22 cellular contexts compared by ENCODE assay signal in the genomic region with DNA sequence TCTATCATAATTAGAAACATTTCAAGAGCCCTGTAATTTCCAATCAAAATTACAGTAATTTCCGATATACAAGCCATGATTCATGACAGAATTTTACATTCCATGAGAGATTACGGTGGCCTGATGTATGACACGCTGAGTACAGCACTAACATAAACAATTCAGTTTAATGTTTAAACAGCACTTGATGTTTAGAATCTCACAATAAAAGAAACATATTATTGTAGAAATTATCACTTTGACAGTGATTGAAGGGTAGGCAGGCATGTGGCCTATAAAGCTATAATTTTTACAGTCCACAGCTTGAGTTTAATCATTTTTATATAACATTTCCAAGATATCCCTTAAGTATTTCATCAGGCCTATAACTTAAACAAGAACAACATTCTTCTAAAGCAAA. TPM values are rescaled to one million over a fixed set of nuclear protein-coding genes. Genes with fewer than 3 reads are reported as not detected.
A peak's percentile ranks its signal among the peaks of the same experiment; 100 is the strongest.
DNase-seq lines count a peak whose midpoint lies in the region; FAIRE-seq and TF ChIP-seq lines count a peak whose summit lies in the region.
"Had no signal": no experiment of that assay in that cellular context is flagged by ENCODE, and none has a peak within 500 bp of the region (broad histone marks: within the 10 kb centered on the region; RNA-seq: fewer than 3 reads in every experiment).

No MANE protein-coding gene starts in this region.

- no peaks in the 10 kb centered on the region for H3K9me3 Mint-ChIP-seq in activated T-helper 2 cell treated with anti-CD3 and anti-CD28 coated beads, Interferon-gamma antibody, Interleukin-2, Interleukin-4, amounts not matched to agents 10 μg/mL and 5 μg/mL and 100 μg/mL, durations not matched to agents 14 hours and 24 hours and 36 hours
- H3K9me3 Mint-ChIP-seq: CD4-positive, CD25-positive, alpha-beta regulatory T cell; HFFc6; IgD-negative memory B cell had no signal

- H3K36me3 Mint-ChIP-seq in activated T-helper 2 cell treated with anti-CD3 and anti-CD28 coated beads, Interferon-gamma antibody, Interleukin-2, Interleukin-4, amounts not matched to agents 10 μg/mL and 5 μg/mL and 100 μg/mL, durations not matched to agents 14 hours and 24 hours and 36 hours (ENCODE audit: low read depth) = peaks cover 93% of the 10 kb centered on the region

- POLR2A ChIA-PET in HEK293 (lab: Yijun Ruan, JAX) = no interaction called here

- H3K4me3 Mint-ChIP-seq in activated T-helper 2 cell treated with anti-CD3 and anti-CD28 coated beads, Interferon-gamma antibody, Interleukin-2, Interleukin-4, amounts not matched to agents 10 μg/mL and 5 μg/mL and 100 μg/mL, durations not matched to agents 14 hours and 24 hours and 36 hours (ENCODE audit: low read depth) = no peak overlapping the region
- H3K4me3 Mint-ChIP-seq: CD4-positive, CD25-positive, alpha-beta regulatory T cell; HFFc6; IgD-negative memory B cell had no signal

- no peak for TF ChIP-seq POLR2A in thyroid gland (IDR thresholded peaks at IDR 0.05)

- WGBS in small intestine, 3 donors = 87 to 96% (median 92%) methylated on average over 3 of the region's 3 CpGs
- 96 to 97% methylated on average over 3 of the region's 3 CpGs for WGBS in thyroid gland, 2 donors

- H3K27me3 ChIP-seq in small intestine (ENCODE audit: control insufficient read depth in 2 of 2, insufficient read depth in 2 of 2, low read length in 2 of 2) = no peaks in the 10 kb centered on the region
- no peaks in the 10 kb centered on the region for H3K27me3 ChIP-seq in thyroid gland
- H3K27me3 ChIP-seq: BE2C had no signal

- H3K27ac Mint-ChIP-seq in activated T-helper 2 cell treated with anti-CD3 and anti-CD28 coated beads, Interferon-gamma antibody, Interleukin-2, Interleukin-4, amounts not matched to agents 10 μg/mL and 5 μg/mL and 100 μg/mL, durations not matched to agents 14 hours and 24 hours and 36 hours = peak overlapping the region; percentile 22
- H3K27ac Mint-ChIP-seq: HFFc6, IgD-negative memory B cell had no signal

- peak; percentile 64 for FAIRE-seq in small intestine (lab: Jason Lieb, UNC)
- FAIRE-seq: A204.1, D721Med, G401.6, GM12891, GM19239, HepG2 had no signal

- H3K27ac ChIP-seq in HEK293 (ENCODE audit: extremely low read depth, low read depth, low read length) (no peak overlapping the region), small intestine (ENCODE audit: low read depth in 1 of 2, low read length in 1 of 2) (no peak overlapping the region), thyroid gland (no peak overlapping the region)
- H3K27ac ChIP-seq: GM23248 had no signal

- H3K36me3 ChIP-seq in HEK293 (ENCODE audit: control insufficient read depth in 2 of 2, insufficient read depth in 1 of 2, low read length in 2 of 2) = peaks cover 0 to 3% of the 10 kb centered on the region in 2 experiments; a peak in 1 of 3 replicates
- peaks cover 3 to 4% of the 10 kb centered on the region in 2 donors for H3K36me3 ChIP-seq in small intestine (ENCODE audit: control insufficient read depth in 2 of 2, insufficient read depth in 2 of 2, low read length in 2 of 2)
- no peaks in the 10 kb centered on the region for H3K36me3 ChIP-seq in thyroid gland
- H3K36me3 ChIP-seq: BE2C had no signal

- peak; percentile 39 for DNase-seq in NCI-H2227 (lab: John Stamatoyannopoulos, UW; ENCODE audit: unreplicated experiment)
- DNase-seq in activated T-helper 2 cell treated with anti-CD3 and anti-CD28 coated beads, Interferon-gamma antibody, Interleukin-2, Interleukin-4, amounts not matched to agents 10 μg/mL and 5 μg/mL and 100 μg/mL, durations not matched to agents 14 hours and 24 hours and 36 hours (ENCODE audit: low spot score) = no peak
- no peak for DNase-seq in small intestine
- DNase-seq in effector CD4-positive, alpha-beta T cell = no peak
- no peak for DNase-seq in thyroid gland
- no peak for DNase-seq in NCI-H2107 (lab: John Stamatoyannopoulos, UW)
- DNase-seq: ACHN; BE2C; C1 segment of cervical spinal cord; Caco-2; CD4-positive, CD25-positive, alpha-beta regulatory T cell; GM23248; HFFc6 had no signal

- CTCF ChIA-PET in HEK293 (lab: Yijun Ruan, JAX) = interaction anchor here (1.2 kb wide), 1 partner anchor 13 kb away, joined by 3 read pairs; no protein-coding TSS in a partner anchor

- intact Hi-C loops in activated T-helper 2 cell treated with anti-CD3 and anti-CD28 coated beads, Interferon-gamma antibody, Interleukin-2, Interleukin-4, amounts not matched to agents 10 μg/mL and 5 μg/mL and 100 μg/mL, durations not matched to agents 14 hours and 24 hours and 36 hours (cut with micrococcal nuclease) = no loop called here
- intact Hi-C loops in thyroid gland (cut with DNase I) = no loop called here

- H3K9me3 ChIP-seq in HEK293 (ENCODE audit: control insufficient read depth, insufficient read depth, low read depth, low read length) = no peaks in the 10 kb centered on the region
- no peaks in the 10 kb centered on the region for H3K9me3 ChIP-seq in small intestine (ENCODE audit: control insufficient read depth, low read depth)
- H3K9me3 ChIP-seq in thyroid gland = no peaks in the 10 kb centered on the region
- H3K9me3 ChIP-seq: BE2C, Caco-2, HAP-1 had no signal

- TF ChIP-seq CTCF in HEK293 (tag by site-specific recombination; IDR thresholded peaks at IDR 0.05) (no peak), thyroid gland (IDR thresholded peaks at IDR 0.05) (no peak)

- H3K4me1 Mint-ChIP-seq in activated T-helper 2 cell treated with anti-CD3 and anti-CD28 coated beads, Interferon-gamma antibody, Interleukin-2, Interleukin-4, amounts not matched to agents 10 μg/mL and 5 μg/mL and 100 μg/mL, durations not matched to agents 14 hours and 24 hours and 36 hours (ENCODE audit: low read depth) = peaks cover 76% of the 10 kb centered on the region

- H3K27me3 Mint-ChIP-seq in activated T-helper 2 cell treated with anti-CD3 and anti-CD28 coated beads, Interferon-gamma antibody, Interleukin-2, Interleukin-4, amounts not matched to agents 10 μg/mL and 5 μg/mL and 100 μg/mL, durations not matched to agents 14 hours and 24 hours and 36 hours (ENCODE audit: low read depth) = no peaks in the 10 kb centered on the region
- H3K27me3 Mint-ChIP-seq: CD4-positive, CD25-positive, alpha-beta regulatory T cell; IgD-negative memory B cell had no signal

- H3K4me1 ChIP-seq in HEK293 (ENCODE audit: control insufficient read depth, insufficient read depth, low read length) (no peaks in the 10 kb centered on the region), small intestine (ENCODE audit: control insufficient read depth in 2 of 2, insufficient read depth in 1 of 2, low read depth in 1 of 2, low read length in 1 of 2) (no peaks in the 10 kb centered on the region), thyroid gland (peaks cover 6 to 7% of the 10 kb centered on the region in 2 donors)
- H3K4me1 ChIP-seq: BE2C, Caco-2, HAP-1 had no signal

- H3K4me3 ChIP-seq in HEK293 (ENCODE audit: low read depth, low read length) = no peak overlapping the region
- no peak overlapping the region for H3K4me3 ChIP-seq in small intestine (ENCODE audit: low read depth in 1 of 2, low read length in 2 of 2)
- H3K4me3 ChIP-seq in thyroid gland (replicated peaks in 1 of 3) = no peak overlapping the region
- H3K4me3 ChIP-seq: GM23248, HAP-1 had no signal

TF ChIP-seq in HEK293, 187 proteins besides CTCF, POLR2A, EP300 and RAD21 (continues in another document):
- TF ChIP-seq ZBTB8A (tag by site-specific recombination; IDR thresholded peaks at IDR 0.05) (peak; percentile 30; the same call in 1 of the 2 replicates), SALL2 (tag by site-specific recombination; IDR thresholded peaks at IDR 0.05; ENCODE audit: borderline replicate concordance) (no peak), ZNF121 (tag by site-specific recombination; IDR thresholded peaks at IDR 0.05) (no peak), KLF1 (tag by site-specific recombination; IDR thresholded peaks at IDR 0.05) (no peak), IKZF3 (tag by site-specific recombination; IDR thresholded peaks at IDR 0.05) (peak; percentile 64; the same call in 1 of the 2 replicates), ZNF830 (tag by site-specific recombination; IDR thresholded peaks at IDR 0.05; ENCODE audit: low read depth) (no peak)
- TF ChIP-seq, protein P1, sequence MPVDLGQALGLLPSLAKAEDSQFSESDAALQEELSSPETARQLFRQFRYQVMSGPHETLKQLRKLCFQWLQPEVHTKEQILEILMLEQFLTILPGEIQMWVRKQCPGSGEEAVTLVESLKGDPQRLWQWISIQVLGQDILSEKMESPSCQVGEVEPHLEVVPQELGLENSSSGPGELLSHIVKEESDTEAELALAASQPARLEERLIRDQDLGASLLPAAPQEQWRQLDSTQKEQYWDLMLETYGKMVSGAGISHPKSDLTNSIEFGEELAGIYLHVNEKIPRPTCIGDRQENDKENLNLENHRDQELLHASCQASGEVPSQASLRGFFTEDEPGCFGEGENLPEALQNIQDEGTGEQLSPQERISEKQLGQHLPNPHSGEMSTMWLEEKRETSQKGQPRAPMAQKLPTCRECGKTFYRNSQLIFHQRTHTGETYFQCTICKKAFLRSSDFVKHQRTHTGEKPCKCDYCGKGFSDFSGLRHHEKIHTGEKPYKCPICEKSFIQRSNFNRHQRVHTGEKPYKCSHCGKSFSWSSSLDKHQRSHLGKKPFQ (tag by site-specific recombination; IDR thresholded peaks at IDR 0.05) = no peak
- TF ChIP-seq, protein P2, sequence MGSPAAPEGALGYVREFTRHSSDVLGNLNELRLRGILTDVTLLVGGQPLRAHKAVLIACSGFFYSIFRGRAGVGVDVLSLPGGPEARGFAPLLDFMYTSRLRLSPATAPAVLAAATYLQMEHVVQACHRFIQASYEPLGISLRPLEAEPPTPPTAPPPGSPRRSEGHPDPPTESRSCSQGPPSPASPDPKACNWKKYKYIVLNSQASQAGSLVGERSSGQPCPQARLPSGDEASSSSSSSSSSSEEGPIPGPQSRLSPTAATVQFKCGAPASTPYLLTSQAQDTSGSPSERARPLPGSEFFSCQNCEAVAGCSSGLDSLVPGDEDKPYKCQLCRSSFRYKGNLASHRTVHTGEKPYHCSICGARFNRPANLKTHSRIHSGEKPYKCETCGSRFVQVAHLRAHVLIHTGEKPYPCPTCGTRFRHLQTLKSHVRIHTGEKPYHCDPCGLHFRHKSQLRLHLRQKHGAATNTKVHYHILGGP (tag by site-specific recombination; IDR thresholded peaks at IDR 0.05) = no peak

RNA-seq across cellular contexts. Expression of a gene that starts 48.5 kb away (rescaled TPM):
- total RNA-seq in activated T-helper 2 cell treated with anti-CD3 and anti-CD28 coated beads, Interferon-gamma antibody, Interleukin-2, Interleukin-4, amounts not matched to agents 10 μg/mL and 5 μg/mL and 100 μg/mL, durations not matched to agents 14 hours and 24 hours and 36 hours = 831 and 866 TPM in 2 replicates
- polyA plus RNA-seq in small intestine = 10 to 100 TPM in 1 of 3 donors, 1 to 10 TPM in 2; 8.1 to 10.7 (median 9.5) TPM
- 100 to 1,000 TPM in 1 of 4 donors, 10 to 100 TPM in 3; 45.4 to 115 (median 64.4) TPM for total RNA-seq in thyroid gland
- total RNA-seq: HepG2 had no signal
